ENCODE assay signal across 9 cellular contexts in the genomic region with DNA sequence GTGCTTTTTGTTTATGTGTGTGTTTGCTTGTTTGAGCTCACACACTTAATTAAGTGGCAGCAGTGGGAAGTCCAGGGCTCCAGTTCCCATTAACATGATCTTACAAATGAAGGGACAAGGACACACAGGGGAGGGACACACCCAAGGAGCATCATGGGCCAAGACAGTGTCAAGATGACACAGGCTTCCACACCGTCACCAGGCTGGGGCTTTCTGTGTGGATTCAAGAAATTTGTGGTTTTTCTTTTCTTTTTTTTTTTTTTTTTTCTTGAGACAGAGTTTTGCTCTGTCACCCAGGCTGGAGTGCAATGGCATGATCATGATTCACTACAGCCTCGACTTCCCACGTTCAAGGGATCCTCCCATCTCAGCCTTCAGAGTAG.
A peak's percentile ranks its signal among the peaks of the same experiment; 100 is the strongest.
DNase-seq lines count a peak whose midpoint lies in the region; ATAC-seq and TF ChIP-seq lines count a peak whose summit lies in the region.
"Had no signal": no experiment of that assay in that cellular context is flagged by ENCODE, and none has a peak within 500 bp of the region (broad histone marks: within the 10 kb centered on the region; RNA-seq: fewer than 3 reads in every experiment).

No MANE protein-coding gene starts in this region.

- no peaks in the 10 kb centered on the region for H3K36me3 Mint-ChIP-seq in activated T-cell treated with anti-CD3 and anti-CD28 coated beads, Interleukin-2, amount 50 U/mL, for 72 hours (ENCODE audit: insufficient read depth in 2 of 2)

- peaks cover 2% of the 10 kb centered on the region for H3K36me3 ChIP-seq in mammary epithelial cell (ENCODE audit: insufficient read depth, low read length)

- WGBS in mammary epithelial cell (ENCODE audit: low coverage, missing lambda C conversion rate) = 0% methylated on average over 3 of the region's 3 CpGs

- CTCF ChIA-PET in mammary epithelial cell (lab: Charles Lee; ENCODE audit: low non-redundant PET) = no interaction called here

- H3K4me1 ChIP-seq in mammary epithelial cell (ENCODE audit: insufficient read depth, low read length) = peaks cover 42% of the 10 kb centered on the region

- dilution Hi-C loops in mammary epithelial cell (cut with HindIII; ENCODE audit: low sequenced_read_pairs) = no loop called here

- in situ Hi-C loops in mammary epithelial cell (cut with MboI; ENCODE audit: low sequenced_read_pairs in 2 of 2) = no loop called here

- peak overlapping the region; percentile 29 for H3K4me2 ChIP-seq in mammary epithelial cell (ENCODE audit: insufficient read depth, low read depth, low read length)

- no TSS peak for BruUV-seq in mammary epithelial cell (replicated peaks; lab: Mats Ljungman, UMichigan)

- H3K27me3 Mint-ChIP-seq in activated T-cell treated with anti-CD3 and anti-CD28 coated beads, Interleukin-2, amount 50 U/mL, for 72 hours (ENCODE audit: low read depth) = peaks cover 28% of the 10 kb centered on the region

- DNase-seq in activated T-cell treated with anti-CD3 and anti-CD28 coated beads, Interleukin-2, amount 50 U/mL, for 72 hours = peak; percentile 14 to 43
- DNase-seq in activated T-cell treated with anti-CD3 and anti-CD28 coated beads for 4 hours (no peak), mammary epithelial cell (peak; percentile 78), nucleus accumbens (lab: John Stamatoyannopoulos, UW) (no peak), posterior cingulate gyrus (no peak)
- DNase-seq in stimulated activated CD4-positive, alpha-beta T cell treated with anti-CD3 and anti-CD28 coated beads, Interleukin-2, amount 100 ng/mL, for 24 hours = peak; percentile 18 to 20
- DNase-seq: activated T-cell treated with anti-CD3 and anti-CD28 coated beads, Interleukin-2, amount 50 U/mL, for 1 hour had no signal

- ATAC-seq in activated T-cell treated with anti-CD3 and anti-CD28 coated beads, Interleukin-2, amount 50 U/mL, for 72 hours (replicated peaks in 1 of 2) = peak; percentile 63 to 66
- ATAC-seq in HG03045 (IDR thresholded peaks at IDR 0.05; ENCODE audit: unreplicated experiment) = peak; percentile 27
- ATAC-seq in HG03159 (IDR thresholded peaks at IDR 0.05; ENCODE audit: unreplicated experiment) = no peak

- peak overlapping the region; percentile 91 for H3K9ac ChIP-seq in mammary epithelial cell (ENCODE audit: insufficient read depth, low read length)

- H3K4me1 Mint-ChIP-seq in activated T-cell treated with anti-CD3 and anti-CD28 coated beads, Interleukin-2, amount 50 U/mL, for 72 hours (ENCODE audit: low read depth) = peaks cover 41% of the 10 kb centered on the region

- no peak for TF ChIP-seq CTCF in mammary epithelial cell (conservative IDR thresholded peaks at IDR 0.05 in 1 of 2, IDR thresholded peaks at IDR 0.05 in 1 of 2; ENCODE audit: extremely low read depth in 1 of 2, insufficient read depth in 1 of 2, low read depth in 1 of 2, low read length in 2 of 2)

- H3K9me3 ChIP-seq in mammary epithelial cell (replicated peaks; ENCODE audit: insufficient read depth, low read length) = no peaks in the 10 kb centered on the region

- H3K4me3 ChIP-seq in mammary epithelial cell (replicated peaks in 1 of 3; ENCODE audit: insufficient read depth in 1 of 3, low read depth in 2 of 3, low read length in 3 of 3) = no peak overlapping the region

- H3K27ac ChIP-seq in mammary epithelial cell (ENCODE audit: insufficient read depth, low read depth, low read length) = peak overlapping the region; percentile 100

- peaks cover 2 to 3% of the 10 kb centered on the region in 2 donors for H3K9me3 Mint-ChIP-seq in activated T-cell treated with anti-CD3 and anti-CD28 coated beads, Interleukin-2, amount 50 U/mL, for 72 hours

- intact Hi-C loops in mammary epithelial cell (cut with micrococcal nuclease) = no loop called here
- intact Hi-C loops in posterior cingulate gyrus (cut with DNase I) = no loop called here

- H3K4me3 Mint-ChIP-seq in activated T-cell treated with anti-CD3 and anti-CD28 coated beads, Interleukin-2, amount 50 U/mL, for 72 hours = peak overlapping the region; percentile 22 to 78

- H4K20me1 ChIP-seq in mammary epithelial cell (ENCODE audit: insufficient read depth, low read length) = no peaks in the 10 kb centered on the region

- no peaks in the 10 kb centered on the region for H3K27me3 ChIP-seq in mammary epithelial cell (ENCODE audit: insufficient read depth, low read length)

- H2AFZ ChIP-seq in mammary epithelial cell (ENCODE audit: low read depth, low read length) = no peak overlapping the region

- H3K79me2 ChIP-seq in mammary epithelial cell (ENCODE audit: insufficient read depth, low read length) = peaks cover 5% of the 10 kb centered on the region

- no peak overlapping the region for H3K27ac Mint-ChIP-seq in activated T-cell treated with anti-CD3 and anti-CD28 coated beads, Interleukin-2, amount 50 U/mL, for 72 hours

Comparison
In these comparisons a context has a peak if more than half of its experiments do, and no peak if none do; other contexts are left out.
1. DNase-seq: peak in activated T-cell treated with anti-CD3 and anti-CD28 coated beads, Interleukin-2, amount 50 U/mL, for 72 hours (2 of 2), mammary epithelial cell (single experiment) and stimulated activated CD4-positive, alpha-beta T cell treated with anti-CD3 and anti-CD28 coated beads, Interleukin-2, amount 100 ng/mL, for 24 hours (2 of 2); none in activated T-cell treated with anti-CD3 and anti-CD28 coated beads for 4 hours (single experiment), nucleus accumbens (0 of 56) and posterior cingulate gyrus (0 of 10).